Comparison of ENCODE assay signal across 1 cellular context in genomic region chr14:74402264-74403251, GRCh38.
TF ChIP-seq lines count a peak whose summit lies in the region.

No MANE protein-coding gene starts in this region.

TF ChIP-seq in IMR-90, 13 proteins besides CTCF, POLR2A, EP300 and RAD21:
- TF ChIP-seq RFX5 (IDR thresholded peaks at IDR 0.05; ENCODE audit: low read depth, low read length) (no peak), MXI1 (IDR thresholded peaks at IDR 0.05; ENCODE audit: borderline replicate concordance, low read depth, low read length) (no peak), CHD1 (IDR thresholded peaks at IDR 0.05; ENCODE audit: low read depth, low read length) (no peak), NFE2L2 (IDR thresholded peaks at IDR 0.05; ENCODE audit: low read depth, low read length) (no peak), SMC3 (IDR thresholded peaks at IDR 0.05; ENCODE audit: low read depth, low read length) (no peak), BHLHE40 (IDR thresholded peaks at IDR 0.05; ENCODE audit: low read depth, low read length) (no peak), RCOR1 (IDR thresholded peaks at IDR 0.05; ENCODE audit: insufficient replicate concordance, low read length) (no peak), USF2 (IDR thresholded peaks at IDR 0.05; ENCODE audit: low read depth, low read length) (no peak), MAZ (IDR thresholded peaks at IDR 0.05; ENCODE audit: borderline replicate concordance, low read depth, low read length) (no peak), ELK1 (IDR thresholded peaks at IDR 0.05; ENCODE audit: borderline replicate concordance, low read depth, low read length) (no peak), MAFK (IDR thresholded peaks at IDR 0.05; ENCODE audit: low read depth, low read length) (no peak), CEBPB (IDR thresholded peaks at IDR 0.05; ENCODE audit: low read depth, low read length) (no peak)
